ENCODE assay signal across 19 cellular contexts in genomic region chr12:29415111-29415510, GRCh38.
"Had no signal": no experiment of that assay in that cellular context is flagged by ENCODE, and none has a peak within 500 bp of the region (broad histone marks: within the 10 kb centered on the region; RNA-seq: fewer than 3 reads in every experiment).

No MANE protein-coding gene starts in this region.

- DNase-seq: central memory CD4-positive, alpha-beta T cell; cortex of kidney; effector memory CD4-positive, alpha-beta T cell; heart left ventricle; hippocampal formation; left colon; left ventricle myocardium superior; mesendoderm; naive thymus-derived CD4-positive, alpha-beta T cell; nephron progenitor cell; right cardiac atrium; stimulated activated CD4-positive, alpha-beta T cell treated with anti-CD3 and anti-CD28 coated beads, Interleukin-4, amount 100 ng/mL, for 1 hour; stimulated activated CD8-positive, alpha-beta memory T cell treated with anti-CD3 and anti-CD28 coated beads, Interleukin-4, amount 100 ng/mL, for 48 hours; stimulated activated naive CD8-positive, alpha-beta T cell treated with anti-CD3 and anti-CD28 coated beads, Interleukin-15, Interleukin-2, amounts not matched to agents 100 U/mL and 50 U/mL, for 24 hours had no signal

- H3K4me2 ChIP-seq: smooth muscle cell had no signal

- H3K36me3 ChIP-seq: heart left ventricle, neutrophil, tibial nerve had no signal

- H3K27ac ChIP-seq: heart left ventricle, neutrophil, tibial nerve had no signal

- ATAC-seq: esophagus mucosa; heart left ventricle; left colon; left ventricle myocardium superior; naive thymus-derived CD4-positive, alpha-beta T cell; right cardiac atrium; stimulated activated effector memory CD8-positive, alpha-beta T cell treated with anti-CD3 and anti-CD28 coated beads, Interleukin-12 subunit alpha, Interleukin-12 subunit beta, amount 100 ng/mL, for 72 hours; stimulated activated naive CD8-positive, alpha-beta T cell treated with anti-CD3 and anti-CD28 coated beads, Interleukin-15, Interleukin-2, amounts not matched to agents 100 U/mL and 50 U/mL, for 24 hours had no signal

- H3K27me3 ChIP-seq: tibial nerve had no signal

- H3K36me3 Mint-ChIP-seq: naive thymus-derived CD4-positive, alpha-beta T cell; stimulated activated effector memory CD8-positive, alpha-beta T cell treated with anti-CD3 and anti-CD28 coated beads, Interleukin-12 subunit alpha, Interleukin-12 subunit beta, amount 100 ng/mL, for 72 hours had no signal

- H3K4me3 ChIP-seq: heart left ventricle, smooth muscle cell, tibial nerve had no signal

- H3K4me1 ChIP-seq: heart left ventricle, tibial nerve had no signal

- H3K4me1 Mint-ChIP-seq: naive thymus-derived CD4-positive, alpha-beta T cell; nephron progenitor cell; stimulated activated effector memory CD8-positive, alpha-beta T cell treated with anti-CD3 and anti-CD28 coated beads, Interleukin-12 subunit alpha, Interleukin-12 subunit beta, amount 100 ng/mL, for 72 hours had no signal

- H3K9me3 ChIP-seq: neutrophil, tibial nerve had no signal

- H3K27ac Mint-ChIP-seq: naive thymus-derived CD4-positive, alpha-beta T cell; stimulated activated effector memory CD8-positive, alpha-beta T cell treated with anti-CD3 and anti-CD28 coated beads, Interleukin-12 subunit alpha, Interleukin-12 subunit beta, amount 100 ng/mL, for 72 hours had no signal

- H3K4me3 Mint-ChIP-seq: naive thymus-derived CD4-positive, alpha-beta T cell; nephron progenitor cell; stimulated activated effector memory CD8-positive, alpha-beta T cell treated with anti-CD3 and anti-CD28 coated beads, Interleukin-12 subunit alpha, Interleukin-12 subunit beta, amount 100 ng/mL, for 72 hours had no signal

- H3K9me3 Mint-ChIP-seq: stimulated activated effector memory CD8-positive, alpha-beta T cell treated with anti-CD3 and anti-CD28 coated beads, Interleukin-12 subunit alpha, Interleukin-12 subunit beta, amount 100 ng/mL, for 72 hours had no signal
